In genomic region chr9:96478829-96479371, GRCh38 we compare ENCODE assay signal across 9 cellular contexts. TPM values are rescaled to one million over a fixed set of nuclear protein-coding genes. Genes with fewer than 3 reads are reported as not detected.
A peak's percentile ranks its signal among the peaks of the same experiment; 100 is the strongest.
DNase-seq lines count a peak whose midpoint lies in the region; ATAC-seq, FAIRE-seq and TF ChIP-seq lines count a peak whose summit lies in the region.
"Had no signal": no experiment of that assay in that cellular context is flagged by ENCODE, and none has a peak within 500 bp of the region (broad histone marks: within the 10 kb centered on the region; RNA-seq: fewer than 3 reads in every experiment).

No MANE protein-coding gene starts in this region.

- TF ChIP-seq RAD21 in GM12878 (IDR thresholded peaks at IDR 0.05; ENCODE audit: insufficient read depth, low read depth, low read length), result no peak

- RAD21 ChIA-PET in GM12878 (lab: Charles Lee; ENCODE audit: unreplicated experiment), result interaction anchor here (1.0 to 2.1 kb wide), 2 partner anchors 26 to 87 kb away, joined by 3 to 5 read pairs; no protein-coding TSS in a partner anchor

- in situ Hi-C loops in GM12878 (cut with MboI), result no loop called here

- H3K4me3 ChIP-seq in GM12865 (ENCODE audit: low read depth, low read length) (no peak overlapping the region), GM12878 (no peak overlapping the region), H7 (ENCODE audit: insufficient read depth, low read depth, low read length) (no peak overlapping the region)

- H3K27me3 Mint-ChIP-seq in WTC11 (ENCODE audit: low read depth), result no peaks in the 10 kb centered on the region
- peaks cover 0 to 1% (median 0%) of the 10 kb centered on the region in 3 donors for H3K27me3 Mint-ChIP-seq in immature natural killer cell (ENCODE audit: low read depth in 3 of 3)

- no TSS peak for BruUV-seq in GM12878 (replicated peaks; lab: Mats Ljungman, UMichigan)

- peaks cover 9% of the 10 kb centered on the region for H3K36me3 Mint-ChIP-seq in WTC11
- H3K36me3 Mint-ChIP-seq in immature natural killer cell, result peaks cover 5 to 24% (median 15%) of the 10 kb centered on the region in 3 donors

- H3K9me3 Mint-ChIP-seq in WTC11, result no peaks in the 10 kb centered on the region
- H3K9me3 Mint-ChIP-seq in immature natural killer cell, result no peaks in the 10 kb centered on the region

- DNase-seq in GM12865 (ENCODE audit: low read depth), result peak; percentile 66
- peak; percentile 32 for DNase-seq in GM12878 (ENCODE audit: low read depth, low spot score)
- DNase-seq in H7, result no peak
- DNase-seq in WTC11 (ENCODE audit: low spot score), result no peak
- DNase-seq in immature natural killer cell, result no peak
- no peak for DNase-seq in hypothalamus (lab: John Stamatoyannopoulos, UW)

- no peaks in the 10 kb centered on the region for H3K79me2 ChIP-seq in GM12878 (ENCODE audit: control insufficient read depth, insufficient read depth, low read length)

- FAIRE-seq in GM12878 (lab: Jason Lieb, UNC), result peak; percentile 54
- FAIRE-seq: G401.6 had no signal

- H3K27me3 ChIP-seq in GM12878 (replicated peaks in 1 of 2; ENCODE audit: control insufficient read depth in 2 of 2, insufficient read depth in 2 of 2, low read length in 1 of 2), result no peaks in the 10 kb centered on the region
- H3K27me3 ChIP-seq in H7 (ENCODE audit: control insufficient read depth, insufficient read depth, low read length), result no peaks in the 10 kb centered on the region

- intact Hi-C loops in GM12878 (cut with micrococcal nuclease; ENCODE audit: unreplicated experiment), result no loop called here

- no peak for TF ChIP-seq EP300 in GM12878 (IDR thresholded peaks at IDR 0.05; ENCODE audit: borderline replicate concordance in 1 of 2, control insufficient read depth in 1 of 2, low read depth in 2 of 2, low read length in 2 of 2)

- H2AFZ ChIP-seq in GM12878 (ENCODE audit: control insufficient read depth, low read depth, low read length), result no peak overlapping the region

- H3K9me3 ChIP-seq in GM12878 (replicated peaks; ENCODE audit: control insufficient read depth, insufficient read depth, low read length), result no peaks in the 10 kb centered on the region

- H3K4me1 Mint-ChIP-seq in WTC11, result no peaks in the 10 kb centered on the region
- H3K4me1 Mint-ChIP-seq in immature natural killer cell, result no peaks in the 10 kb centered on the region

- TF ChIP-seq POLR2A in GM12878 (IDR thresholded peaks at IDR 0.05; ENCODE audit: low read depth, low read length), result no peak

- SMC1A ChIA-PET in GM12878 (lab: Charles Lee; ENCODE audit: uncharacterized antibody, unreplicated experiment), result interaction anchor here (0.9 to 1.1 kb wide), 5 partner anchors 10 to 111 kb away, joined by 3 to 4 read pairs (median 3); no protein-coding TSS in a partner anchor

- POLR2A ChIA-PET in GM12878 (lab: Charles Lee), result interaction anchor here (0.6 to 1.0 kb wide), 5 partner anchors 9 to 1985 kb away, joined by 3 to 8 read pairs (median 4); no protein-coding TSS in a partner anchor
- POLR2A ChIA-PET in WTC11 (lab: Charles Lee), result no interaction called here

- H3K36me3 ChIP-seq in GM12878 (ENCODE audit: control insufficient read depth in 2 of 2, insufficient read depth in 2 of 2, low read length in 1 of 2) (no peaks in the 10 kb centered on the region), H7 (replicated peaks; ENCODE audit: control insufficient read depth, insufficient read depth, low read length) (0 out of 2 replicates have a peak, but pooled peaks cover 1% of the 10 kb centered on the region)

- peaks cover 10% of the 10 kb centered on the region for H3K4me1 ChIP-seq in GM12878 (ENCODE audit: control insufficient read depth, insufficient read depth, low read length)

- H3K4me3 Mint-ChIP-seq in WTC11 (no peak overlapping the region), immature natural killer cell (no peak overlapping the region)

- 0% methylated on average over 4 of the region's 4 CpGs for WGBS in GM12878 (ENCODE audit: insufficient coverage, insufficient replicate concordance, low lambda C conversion rate, missing lambda C conversion rate)

- ATAC-seq in GM21381 (IDR thresholded peaks at IDR 0.05; ENCODE audit: unreplicated experiment), result peak; percentile 84
- ATAC-seq in HG03196 (IDR thresholded peaks at IDR 0.05; ENCODE audit: unreplicated experiment), result peak; percentile 62
- ATAC-seq in GM12878, result peak; percentile 90
- ATAC-seq in WTC11, result no peak

- CTCF ChIA-PET in GM12878 (lab: Yijun Ruan, JAX), result interaction anchor here (1.0 to 1.3 kb wide), 2 partner anchors 29 to 84 kb away, joined by 4 read pairs; partner anchors contain the start of gene HABP4
- CTCF ChIA-PET in WTC11 (lab: Charles Lee), result interaction anchor here (1.0 to 1.7 kb wide), 2 partner anchors 37 to 152 kb away, joined by 4 read pairs; no protein-coding TSS in a partner anchor

- H3K9ac ChIP-seq in GM12878 (ENCODE audit: control insufficient read depth, insufficient read depth, low read length), result no peak overlapping the region

- H3K27ac ChIP-seq in GM12878 (ENCODE audit: control insufficient read depth, insufficient read depth), result no peak overlapping the region

- H4K20me1 ChIP-seq in GM12878 (ENCODE audit: control insufficient read depth, insufficient read depth), result no peaks in the 10 kb centered on the region

- no peak for TF ChIP-seq CTCF in GM12865 (IDR thresholded peaks at IDR 0.05; ENCODE audit: insufficient read depth, low read depth, low read length, missing control alignments)
- TF ChIP-seq CTCF in GM12878 (IDR thresholded peaks at IDR 0.05 in 2 of 3, conservative IDR thresholded peaks at IDR 0.05 in 1 of 3; ENCODE audit: control insufficient read depth in 2 of 3, extremely low read depth in 1 of 3, insufficient read depth in 1 of 3, low read depth in 3 of 3, low read length in 3 of 3), result no peak
- no peak for TF ChIP-seq CTCF in WTC11 (IDR thresholded peaks at IDR 0.05)

- H3K27ac Mint-ChIP-seq in WTC11, result no peak overlapping the region
- H3K27ac Mint-ChIP-seq in immature natural killer cell, result no peak overlapping the region

- H3K4me2 ChIP-seq in GM12878 (ENCODE audit: control insufficient read depth, insufficient read depth), result peak overlapping the region; percentile 41; the same call in 1 of the 2 replicates

TF ChIP-seq in GM12878, 131 proteins besides CTCF, POLR2A, EP300 and RAD21 (continues in another document):
- TF ChIP-seq ATF7 (IDR thresholded peaks at IDR 0.05; ENCODE audit: low read depth) (peak; percentile 23; the same call in 1 of the 2 replicates), JUNB (IDR thresholded peaks at IDR 0.05) (peak; percentile 98)
- TF ChIP-seq, protein P1, sequence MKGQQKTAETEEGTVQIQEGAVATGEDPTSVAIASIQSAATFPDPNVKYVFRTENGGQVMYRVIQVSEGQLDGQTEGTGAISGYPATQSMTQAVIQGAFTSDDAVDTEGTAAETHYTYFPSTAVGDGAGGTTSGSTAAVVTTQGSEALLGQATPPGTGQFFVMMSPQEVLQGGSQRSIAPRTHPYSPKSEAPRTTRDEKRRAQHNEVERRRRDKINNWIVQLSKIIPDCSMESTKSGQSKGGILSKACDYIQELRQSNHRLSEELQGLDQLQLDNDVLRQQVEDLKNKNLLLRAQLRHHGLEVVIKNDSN (IDR thresholded peaks at IDR 0.05; ENCODE audit: borderline replicate concordance, extremely low read length, insufficient read depth, low read depth, low read length), result no peak

TF ChIP-seq in WTC11, 78 proteins besides CTCF, POLR2A, EP300 and RAD21 (continues in another document):
- TF ChIP-seq ZNF232 (CRISPR knock-in tag; IDR thresholded peaks at IDR 0.05) (no peak), TEAD4 (CRISPR knock-in tag; IDR thresholded peaks at IDR 0.05) (no peak), SOX15 (CRISPR knock-in tag; IDR thresholded peaks at IDR 0.05) (no peak), MYBL2 (CRISPR knock-in tag; IDR thresholded peaks at IDR 0.05) (no peak), CREM (CRISPR knock-in tag; IDR thresholded peaks at IDR 0.05) (no peak)

RNA-seq across cellular contexts. Expression of gene HABP4, which starts 28.9 kb away (rescaled TPM):
- total RNA-seq in GM12878 (2013; cell fraction: nucleolus; rRNA removed), result 4.0 and 4.4 TPM in 2 replicates
- total RNA-seq in GM12878 (2014; rRNA removed), result 10.7 and 12.3 TPM in 2 replicates
- total RNA-seq in GM12878 (2014; rRNA removed; fragmentation: Illumina TruSeq; extraction: Trizol), result 13.1 and 13.6 TPM in 2 replicates
- 13.6 and 13.7 TPM in 2 replicates for total RNA-seq in GM12878 (2021)
- 2.1 TPM for polyA plus RNA-seq in GM12878 (2011; ENCODE audit: low read depth)
- polyA plus RNA-seq in GM12878 (2011; rRNA removed), result 6.8 and 9.2 TPM in 2 replicates
- polyA plus RNA-seq in GM12878 (2011; cell fraction: cytosol; rRNA removed), result 3.8 and 4.2 TPM in 2 replicates
- 3.4 and 3.9 TPM in 2 replicates for polyA plus RNA-seq in GM12878 (2011; cell fraction: nucleus; rRNA removed)
- polyA plus RNA-seq in GM12878 (2012), result 2.8 and 2.9 TPM in 2 replicates
- 12.5 and 13.2 TPM in 2 replicates for polyA plus RNA-seq in GM12878 (2014; fragmentation: Illumina TruSeq; extraction: Trizol)
- polyA plus RNA-seq in GM12878 (2014; fragmentation: Nextera tagmentation; extraction: Ambion mirVana), result 1 to 10 TPM; 4.4 to 5.7 TPM
- 14.7 and 15.1 TPM in 2 replicates for polyA plus RNA-seq in GM12878 (2014; rRNA removed)
- 10 to 100 TPM in 1 of 2 experiments, 1 to 10 TPM in 1; 1.6 to 15.4 TPM for polyA plus RNA-seq in GM12878 (2016; fragmentation: Nextera tagmentation; extraction: Ambion mirVana)
- 1.2 and 2.1 TPM in 2 replicates for polyA minus RNA-seq in GM12878 (2011; rRNA and poly(A)+ RNA removed)
- polyA minus RNA-seq in GM12878 (2011; cell fraction: cytosol; rRNA and poly(A)+ RNA removed), result 1.2 and 1.3 TPM in 2 replicates
- 0.97 and 1.1 TPM in 2 replicates for polyA minus RNA-seq in GM12878 (2011; cell fraction: nucleus; rRNA and poly(A)+ RNA removed)
- total RNA-seq in H7 (2014; rRNA removed; shearing (Covaris generic)), result 4.6 and 10.0 TPM in 2 replicates
- 9.8 to 11.0 TPM (median 10.1 TPM) in 3 replicates for total RNA-seq in WTC11 (2021)
- 1 to 10 TPM; 3.0 to 5.8 (median 5.2) TPM for polyA plus RNA-seq in immature natural killer cell

Comparison
In these comparisons a context has a peak if more than half of its experiments do, and no peak if none do; other contexts are left out.
1. DNase-seq: peak in GM12865 (single experiment) and GM12878 (single experiment); none in H7 (single experiment), WTC11 (single experiment), immature natural killer cell (0 of 3) and hypothalamus (0 of 51).